ENCODE assay signal across 8 cellular contexts in genomic region chr22:38316340-38317236, GRCh38. TPM values are rescaled to one million over a fixed set of nuclear protein-coding genes. Genes with fewer than 3 reads are reported as not detected.
A peak's percentile ranks its signal among the peaks of the same experiment; 100 is the strongest.
DNase-seq lines count a peak whose midpoint lies in the region; ATAC-seq, FAIRE-seq and TF ChIP-seq lines count a peak whose summit lies in the region.

No MANE protein-coding gene starts in this region.

- peaks cover 10 to 38% of the 10 kb centered on the region in 2 donors for H3K4me1 ChIP-seq in ascending aorta
- peaks cover 0 to 3% (median 3%) of the 10 kb centered on the region in 3 donors for H3K4me1 ChIP-seq in pancreas

- peaks cover 4% of the 10 kb centered on the region for H3K36me3 Mint-ChIP-seq in T-helper 1 cell treated with Interleukin-12 subunit alpha and Interleukin-12 subunit beta and Interleukin-4 antibody, amounts not matched to agents 30 μg/mL and 1 μg/mL, for 36 hours (ENCODE audit: low read depth)

- H3K27ac ChIP-seq in ascending aorta (peak overlapping the region; percentile 97 to 99), pancreas (peak overlapping the region; percentile 86 to 94 (median 90))

- peak; percentile 86 for DNase-seq in GM03348 (ENCODE audit: low spot score)
- DNase-seq in ascending aorta (ENCODE audit: low spot score in 2 of 2) = peak in 1 of 2 donors; percentile 83
- DNase-seq in left cardiac atrium = peak; percentile 68
- peak; percentile 54 to 84 (median 66) for DNase-seq in pancreas
- no peak for DNase-seq in H4 (ENCODE audit: low spot score)

- H3K4me3 Mint-ChIP-seq in T-helper 1 cell treated with Interleukin-12 subunit alpha and Interleukin-12 subunit beta and Interleukin-4 antibody, amounts not matched to agents 30 μg/mL and 1 μg/mL, for 36 hours = peak overlapping the region; percentile 88

- intact Hi-C loops in ascending aorta (cut with DNase I) (loop anchor here (5.0 to 10.0 kb wide), 2 partner anchors 191 to 472 kb away; partner anchors contain the start of genes ANKRD54, DDX17 and EIF3L), left cardiac atrium (cut with DNase I) (loop anchor here in 1 of 2 donors (5.0 kb wide), 1 partner anchor 44 kb away; the partner anchor contains the start of gene TMEM184B), pancreas (cut with DNase I) (no loop called here)

- H3K36me3 ChIP-seq in ascending aorta (peaks cover 0 to 2% of the 10 kb centered on the region in 2 donors), pancreas (no peaks in the 10 kb centered on the region)

- H3K4me3 ChIP-seq in ascending aorta = peak overlapping the region; percentile 69 to 92
- peak overlapping the region; percentile 76 to 88 (median 76) for H3K4me3 ChIP-seq in pancreas

- no peaks in the 10 kb centered on the region for H3K27me3 Mint-ChIP-seq in T-helper 1 cell treated with Interleukin-12 subunit alpha and Interleukin-12 subunit beta and Interleukin-4 antibody, amounts not matched to agents 30 μg/mL and 1 μg/mL, for 36 hours (ENCODE audit: low read depth)

- peak overlapping the region; percentile 90 for H3K27ac Mint-ChIP-seq in T-helper 1 cell treated with Interleukin-12 subunit alpha and Interleukin-12 subunit beta and Interleukin-4 antibody, amounts not matched to agents 30 μg/mL and 1 μg/mL, for 36 hours

- no peaks in the 10 kb centered on the region for H3K27me3 ChIP-seq in ascending aorta
- H3K27me3 ChIP-seq in pancreas = no peaks in the 10 kb centered on the region

- peaks cover 43% of the 10 kb centered on the region for H3K4me1 Mint-ChIP-seq in T-helper 1 cell treated with Interleukin-12 subunit alpha and Interleukin-12 subunit beta and Interleukin-4 antibody, amounts not matched to agents 30 μg/mL and 1 μg/mL, for 36 hours (ENCODE audit: low read depth)

- no peak for TF ChIP-seq CTCF in ascending aorta (IDR thresholded peaks at IDR 0.05)
- TF ChIP-seq CTCF in pancreas (IDR thresholded peaks at IDR 0.05) = no peak

- H3K9me3 ChIP-seq in ascending aorta (no peaks in the 10 kb centered on the region), pancreas (no peaks in the 10 kb centered on the region)

- WGBS in pancreas, 2 donors = 0 to 1% methylated on average over 41 to 69 of the region's 70 CpGs

- FAIRE-seq in pancreas (lab: Jason Lieb, UNC) = no peak

- ATAC-seq in HG03280 (IDR thresholded peaks at IDR 0.05; ENCODE audit: unreplicated experiment) (peak; percentile 31), left cardiac atrium (peak; percentile 55 to 67), pancreas (peak; percentile 48 to 69 (median 59)), HG03378 (IDR thresholded peaks at IDR 0.05; ENCODE audit: unreplicated experiment) (no peak)

- H3K9me3 Mint-ChIP-seq in T-helper 1 cell treated with Interleukin-12 subunit alpha and Interleukin-12 subunit beta and Interleukin-4 antibody, amounts not matched to agents 30 μg/mL and 1 μg/mL, for 36 hours = no peaks in the 10 kb centered on the region

RNA-seq across cellular contexts. Expression of gene CSNK1E, which starts 0.6 kb away (rescaled TPM):
- total RNA-seq in ascending aorta (185 TPM), left cardiac atrium (10 to 100 TPM; 69.2 to 90.5 TPM), pancreas (10 to 100 TPM; 52.7 to 94.2 (median 57.7) TPM)
- 100 to 1,000 TPM in 1 of 2 donors, 10 to 100 TPM in 1; 87.2 to 115 TPM for polyA plus RNA-seq in pancreas
- 87.4 and 95.4 TPM in 2 replicates for total RNA-seq in H4 (2014; rRNA removed; shearing (Covaris generic))

RNA-seq across cellular contexts. Expression of gene TMEM184B, which starts 43.8 kb away (rescaled TPM):
- total RNA-seq in ascending aorta (118 TPM), left cardiac atrium (10 to 100 TPM; 47.2 to 60.3 TPM), pancreas (10 to 100 TPM; 11.6 to 30.5 (median 18.6) TPM)
- 10 to 100 TPM; 17.0 to 24.4 TPM for polyA plus RNA-seq in pancreas
- 46.6 and 62.1 TPM in 2 replicates for total RNA-seq in H4 (2014; rRNA removed; shearing (Covaris generic))
